Comparison of ENCODE assay signal across 15 cellular contexts in genomic region chr5:149694007-149694406, GRCh38.
"Had no signal": no experiment of that assay in that cellular context is flagged by ENCODE, and none has a peak within 500 bp of the region (broad histone marks: within the 10 kb centered on the region; RNA-seq: fewer than 3 reads in every experiment).

No MANE protein-coding gene starts in this region.

- ATAC-seq: activated CD4-positive, CD25-positive, alpha-beta regulatory T cell treated with anti-CD3 and anti-CD28 coated beads, Interleukin-2, amount 50 U/mL, for 24 hours; stimulated activated effector memory CD8-positive, alpha-beta T cell treated with anti-CD3 and anti-CD28 coated beads, Interleukin-12 subunit alpha, Interleukin-12 subunit beta, amount 100 ng/mL, for 72 hours; upper lobe of right lung had no signal

- H3K4me3 ChIP-seq: coronary artery, esophagus squamous epithelium, neural progenitor cell, thoracic aorta, upper lobe of right lung had no signal

- H3K27ac Mint-ChIP-seq: activated T-helper 1 cell treated with anti-CD3 and anti-CD28 coated beads, Interleukin-12 subunit alpha, Interleukin-12 subunit beta, Interleukin-2, Interleukin-4 antibody, amounts not matched to agents 30 ng/mL and 10 ng/mL and 1 ng/mL, durations not matched to agents 14 hours and 24 hours and 36 hours; immature natural killer cell; naive B cell; neural progenitor cell; stimulated activated effector memory CD8-positive, alpha-beta T cell treated with anti-CD3 and anti-CD28 coated beads, Interleukin-12 subunit alpha, Interleukin-12 subunit beta, amount 100 ng/mL, for 72 hours had no signal

- H3K4me1 ChIP-seq: esophagus squamous epithelium, neural progenitor cell, upper lobe of right lung had no signal

- H3K27me3 ChIP-seq: esophagus squamous epithelium, upper lobe of right lung had no signal

- H3K9me3 Mint-ChIP-seq: activated T-helper 1 cell treated with anti-CD3 and anti-CD28 coated beads, Interleukin-12 subunit alpha, Interleukin-12 subunit beta, Interleukin-2, Interleukin-4 antibody, amounts not matched to agents 30 ng/mL and 10 ng/mL and 1 ng/mL, durations not matched to agents 14 hours and 24 hours and 36 hours; central memory CD8-positive, alpha-beta T cell; immature natural killer cell; neural progenitor cell; stimulated activated effector memory CD8-positive, alpha-beta T cell treated with anti-CD3 and anti-CD28 coated beads, Interleukin-12 subunit alpha, Interleukin-12 subunit beta, amount 100 ng/mL, for 72 hours had no signal

- H3K27ac ChIP-seq: coronary artery, esophagus squamous epithelium, neural progenitor cell, thoracic aorta, upper lobe of right lung had no signal

- DNase-seq: activated CD4-positive, alpha-beta T cell treated with anti-CD3 and anti-CD28 coated beads, Interleukin-2, amount 50 U/mL, for 1 hour; activated CD8-positive, alpha-beta memory T cell treated with anti-CD3 and anti-CD28 coated beads for 24 hours; activated naive CD4-positive, alpha-beta T cell; esophagus squamous epithelium; immature natural killer cell; left colon; naive B cell; upper lobe of right lung had no signal

- H3K36me3 ChIP-seq: esophagus squamous epithelium, neural progenitor cell, thoracic aorta, upper lobe of right lung had no signal

- H3K36me3 Mint-ChIP-seq: immature natural killer cell; neural progenitor cell; stimulated activated effector memory CD8-positive, alpha-beta T cell treated with anti-CD3 and anti-CD28 coated beads, Interleukin-12 subunit alpha, Interleukin-12 subunit beta, amount 100 ng/mL, for 72 hours had no signal

- H3K9me3 ChIP-seq: esophagus squamous epithelium, thoracic aorta, upper lobe of right lung had no signal
